Comparison of ENCODE assay signal across 1 cellular context in genomic region chr9:132987021-132987620, GRCh38.
TF ChIP-seq lines count a peak whose summit lies in the region.

No MANE protein-coding gene starts in this region.

TF ChIP-seq in SK-N-SH treated with all-trans-retinoic acid at 6 μM for 48 hours, 23 proteins besides CTCF, POLR2A, EP300 and RAD21 (continued from another document):
- no peak for TF ChIP-seq CREB5 (CRISPR knock-in tag; IDR thresholded peaks at IDR 0.05; ENCODE audit: low read depth)
- TF ChIP-seq ZNF565 (CRISPR knock-in tag; conservative IDR thresholded peaks at IDR 0.05; ENCODE audit: low read depth), result no peak
- no peak for TF ChIP-seq ZNF70 (CRISPR knock-in tag; IDR thresholded peaks at IDR 0.05)
- TF ChIP-seq PPARA (CRISPR knock-in tag; IDR thresholded peaks at IDR 0.05; ENCODE audit: borderline replicate concordance), result no peak
- no peak for TF ChIP-seq OSR1 (CRISPR knock-in tag; IDR thresholded peaks at IDR 0.05)
- no peak for TF ChIP-seq TSHZ2 (CRISPR knock-in tag; IDR thresholded peaks at IDR 0.05)
- no peak for TF ChIP-seq SNAI2 (CRISPR knock-in tag; IDR thresholded peaks at IDR 0.05)
